Comparison of ENCODE assay signal across 1 cellular context in genomic region chr3:158839966-158840365, GRCh38.
TF ChIP-seq lines count a peak whose summit lies in the region.

No MANE protein-coding gene starts in this region.

TF ChIP-seq in K562, 482 proteins besides CTCF, POLR2A, EP300 and RAD21 (continued from another document):
- TF ChIP-seq ZNF318 (IDR thresholded peaks at IDR 0.05; ENCODE audit: borderline replicate concordance in 1 of 2, low read depth in 1 of 2) = no peak
